ENCODE assay signal across 20 cellular contexts in the genomic region with DNA sequence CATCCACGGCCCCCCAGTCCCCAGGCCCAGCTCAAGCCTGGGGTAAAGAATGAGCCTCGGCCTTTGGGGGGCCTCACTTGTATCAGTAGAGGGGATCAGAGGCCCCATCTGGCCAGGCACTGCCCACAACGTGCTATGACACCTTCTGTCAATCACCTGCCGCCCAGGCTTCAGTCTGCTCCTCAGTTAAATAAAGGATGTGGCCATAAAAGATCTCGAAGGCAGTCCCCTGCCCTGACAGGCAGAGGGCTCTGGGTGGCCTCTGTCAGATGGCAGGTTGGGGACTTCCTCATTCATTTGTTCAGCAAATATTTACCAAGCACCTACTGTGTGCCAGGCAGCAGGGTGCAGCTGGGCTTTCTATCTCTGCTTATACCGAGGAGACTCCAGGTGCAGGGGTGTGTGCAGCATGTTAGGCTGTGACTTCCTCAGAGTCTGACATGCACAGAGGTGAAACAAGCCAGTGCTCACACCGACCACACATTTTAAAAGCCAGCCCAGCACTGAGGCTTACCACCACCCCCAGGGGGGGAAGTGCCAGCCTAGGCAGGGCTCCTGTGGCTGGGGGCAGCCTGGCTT.
"Had no signal": no experiment of that assay in that cellular context is flagged by ENCODE, and none has a peak within 500 bp of the region (broad histone marks: within the 10 kb centered on the region; RNA-seq: fewer than 3 reads in every experiment).

No MANE protein-coding gene starts in this region.

- H3K4me1 Mint-ChIP-seq: activated CD4-positive, alpha-beta T cell treated with anti-CD3 and anti-CD28 coated beads, Interleukin-2, amount 10 ng/mL, durations not matched to agents 7 days and 5 days; T-helper 17 cell had no signal

- H3K4me1 ChIP-seq: body of pancreas, left ventricle myocardium inferior, uterus had no signal

- H3K36me3 ChIP-seq: left ventricle myocardium inferior, uterus had no signal

- DNase-seq: activated CD4-positive, alpha-beta T cell treated with anti-CD3 and anti-CD28 coated beads, Interleukin-2, amount 10 ng/mL, durations not matched to agents 7 days and 5 days; activated CD4-positive, CD25-positive, alpha-beta regulatory T cell; activated CD8-positive, alpha-beta memory T cell treated with anti-CD3 and anti-CD28 coated beads, Interleukin-2, amount 50 U/mL, for 48 hours; activated gamma-delta T cell treated with Interleukin-2 at 50 U/mL for 16 hours; activated T-cell treated with anti-CD3 and anti-CD28 coated beads, Interleukin-2, amount 50 U/mL, for 72 hours; amniotic stem cell; body of pancreas; central memory CD4-positive, alpha-beta T cell; effector CD4-positive, alpha-beta T cell; foreskin fibroblast; glutamatergic neuron; hypothalamus; left ventricle myocardium inferior; mesenchymal stem cell; T-helper 17 cell; uterus had no signal

- H3K4me3 Mint-ChIP-seq: activated CD4-positive, alpha-beta T cell treated with anti-CD3 and anti-CD28 coated beads, Interleukin-2, amount 10 ng/mL, durations not matched to agents 7 days and 5 days; activated naive CD8-positive, alpha-beta T cell; activated T-cell treated with anti-CD3 and anti-CD28 coated beads, Interleukin-2, amount 50 U/mL, for 72 hours; natural killer cell treated with Interleukin-12 subunit alpha and Interleukin-12 subunit beta and Interleukin-15 and Interleukin-18, amount 100 ng/mL, for 72 hours; T-helper 17 cell had no signal

- H3K27ac ChIP-seq: body of pancreas, coronary artery, left ventricle myocardium inferior, uterus had no signal

- H3K36me3 Mint-ChIP-seq: activated naive CD8-positive, alpha-beta T cell had no signal

- ATAC-seq: activated T-cell treated with anti-CD3 and anti-CD28 coated beads, Interleukin-2, amount 50 U/mL, for 72 hours; body of pancreas; sciatic nerve; T-helper 17 cell had no signal

- H3K27me3 Mint-ChIP-seq: activated naive CD8-positive, alpha-beta T cell had no signal

- H3K9me3 ChIP-seq: body of pancreas, left ventricle myocardium inferior, uterus had no signal

- H3K27me3 ChIP-seq: body of pancreas, uterus had no signal

- H3K27ac Mint-ChIP-seq: activated CD4-positive, alpha-beta T cell treated with anti-CD3 and anti-CD28 coated beads, Interleukin-2, amount 10 ng/mL, durations not matched to agents 7 days and 5 days; activated naive CD8-positive, alpha-beta T cell; activated T-cell treated with anti-CD3 and anti-CD28 coated beads, Interleukin-2, amount 50 U/mL, for 72 hours; natural killer cell treated with Interleukin-12 subunit alpha and Interleukin-12 subunit beta and Interleukin-15 and Interleukin-18, amount 100 ng/mL, for 72 hours; T-helper 17 cell had no signal

- H3K4me3 ChIP-seq: body of pancreas, coronary artery, left ventricle myocardium inferior, uterus had no signal
